Comparison of ENCODE assay signal across 16 cellular contexts in genomic region chr20:22374678-22375590, GRCh38.
A peak's percentile ranks its signal among the peaks of the same experiment; 100 is the strongest.
DNase-seq lines count a peak whose midpoint lies in the region; ATAC-seq and TF ChIP-seq lines count a peak whose summit lies in the region.
"Had no signal": no experiment of that assay in that cellular context is flagged by ENCODE, and none has a peak within 500 bp of the region (broad histone marks: within the 10 kb centered on the region; RNA-seq: fewer than 3 reads in every experiment).

No MANE protein-coding gene starts in this region.

- H3K27me3 ChIP-seq in GM23248 (replicated peaks; ENCODE audit: insufficient read depth) (no peaks in the 10 kb centered on the region), mesenchymal stem cell (ENCODE audit: control insufficient read depth in 1 of 2, insufficient read depth in 1 of 2, low read length in 2 of 2) (peaks cover 5 to 15% of the 10 kb centered on the region in 2 experiments), tibial nerve (no peaks in the 10 kb centered on the region), trophoblast cell (ENCODE audit: insufficient read depth, low read length) (no peaks in the 10 kb centered on the region)
- H3K27me3 ChIP-seq: sigmoid colon had no signal

- in situ Hi-C loops in GM23248 (cut with MboI) = no loop called here

- H4K91ac ChIP-seq in mesenchymal stem cell (ENCODE audit: low read length) = no peak overlapping the region
- no peak overlapping the region for H4K91ac ChIP-seq in trophoblast cell (ENCODE audit: low read depth, low read length)

- H3K4me3 ChIP-seq in GM23248 = no peak overlapping the region
- H3K4me3 ChIP-seq in mesenchymal stem cell (ENCODE audit: insufficient read depth in 1 of 2, low read depth in 1 of 2, low read length in 2 of 2) = no peak overlapping the region
- H3K4me3 ChIP-seq in tibial nerve = no peak overlapping the region
- no peak overlapping the region for H3K4me3 ChIP-seq in trophoblast cell (ENCODE audit: low read depth, low read length)
- H3K4me3 ChIP-seq: sigmoid colon had no signal

- no peak for TF ChIP-seq POLR2A in tibial nerve (IDR thresholded peaks at IDR 0.05)

- no peak overlapping the region for H2BK120ac ChIP-seq in mesenchymal stem cell (ENCODE audit: low read depth, low read length)
- no peak overlapping the region for H2BK120ac ChIP-seq in trophoblast cell (ENCODE audit: insufficient read depth, low read length, poor library complexity)

- H3K4me2 ChIP-seq in GM23248 (ENCODE audit: unreplicated experiment) (peak overlapping the region; percentile 5), mesenchymal stem cell (ENCODE audit: low read length, poor library complexity, severe bottlenecking) (peak overlapping the region; percentile 43), trophoblast cell (ENCODE audit: low read length) (no peak overlapping the region)

- H3K9ac ChIP-seq in GM23248 (no peak overlapping the region), mesenchymal stem cell (ENCODE audit: low read length) (peak overlapping the region; percentile 23), trophoblast cell (ENCODE audit: low read length) (no peak overlapping the region)

- H3K36me3 ChIP-seq in GM23248 (ENCODE audit: low read depth) = no peaks in the 10 kb centered on the region
- no peaks in the 10 kb centered on the region for H3K36me3 ChIP-seq in mesenchymal stem cell (ENCODE audit: control insufficient read depth in 1 of 2, insufficient read depth in 2 of 2, low read depth in 1 of 2, low read length in 2 of 2)
- H3K36me3 ChIP-seq in tibial nerve = no peaks in the 10 kb centered on the region
- no peaks in the 10 kb centered on the region for H3K36me3 ChIP-seq in trophoblast cell (ENCODE audit: control insufficient read depth in 1 of 2, insufficient read depth in 2 of 2, low read length in 2 of 2)
- H3K36me3 ChIP-seq: sigmoid colon had no signal

- no peak overlapping the region for H3K4me3 Mint-ChIP-seq in immature natural killer cell
- H3K4me3 Mint-ChIP-seq: activated CD8-positive, alpha-beta T cell treated with anti-CD3 and anti-CD28 coated beads for 36 hours; CD8-positive, alpha-beta T cell; dendritic cell treated with granulocyte-macrophage colony-stimulating factor and Interleukin-4, amounts not matched to agents 40 ng/mL and 50 ng/mL, for 4 days; naive thymus-derived CD8-positive, alpha-beta T cell had no signal

- H3K14ac ChIP-seq in mesenchymal stem cell (ENCODE audit: low read length in 2 of 2) (no peak overlapping the region), trophoblast cell (ENCODE audit: low read length) (no peak overlapping the region)

- H4K20me1 ChIP-seq in GM23248 (ENCODE audit: insufficient read depth) = no peaks in the 10 kb centered on the region

- H2AFZ ChIP-seq in GM23248 (no peak overlapping the region), mesenchymal stem cell (ENCODE audit: low read depth, low read length) (no peak overlapping the region), trophoblast cell (ENCODE audit: insufficient read depth, low read length, poor library complexity) (no peak overlapping the region)

- no peak overlapping the region for H3K27ac Mint-ChIP-seq in immature natural killer cell
- H3K27ac Mint-ChIP-seq: activated CD8-positive, alpha-beta T cell treated with anti-CD3 and anti-CD28 coated beads for 36 hours; CD8-positive, alpha-beta T cell; dendritic cell treated with granulocyte-macrophage colony-stimulating factor and Interleukin-4, amounts not matched to agents 40 ng/mL and 50 ng/mL, for 4 days; naive thymus-derived CD8-positive, alpha-beta T cell had no signal

- no peaks in the 10 kb centered on the region for H3K36me3 Mint-ChIP-seq in immature natural killer cell
- H3K36me3 Mint-ChIP-seq: CD8-positive, alpha-beta T cell; naive thymus-derived CD8-positive, alpha-beta T cell had no signal

- H2BK12ac ChIP-seq in mesenchymal stem cell (ENCODE audit: low read length in 2 of 2) (no peak overlapping the region), trophoblast cell (ENCODE audit: low read length) (no peak overlapping the region)

- H3K4me1 ChIP-seq in GM23248 (ENCODE audit: insufficient read depth) = peaks cover 18% of the 10 kb centered on the region
- peaks cover 15% of the 10 kb centered on the region for H3K4me1 ChIP-seq in mesenchymal stem cell (ENCODE audit: control insufficient read depth, insufficient read depth, low read depth, low read length)
- peaks cover 0 to 4% (median 0%) of the 10 kb centered on the region in 4 donors for H3K4me1 ChIP-seq in tibial nerve
- no peaks in the 10 kb centered on the region for H3K4me1 ChIP-seq in trophoblast cell (ENCODE audit: control insufficient read depth in 1 of 2, insufficient read depth in 2 of 2, low read length in 2 of 2)
- H3K4me1 ChIP-seq: sigmoid colon had no signal

- H3K27ac ChIP-seq in GM23248 (no peak overlapping the region), mesenchymal stem cell (ENCODE audit: low read length, poor library complexity, severe bottlenecking) (peak overlapping the region; percentile 68), tibial nerve (no peak overlapping the region), trophoblast cell (ENCODE audit: low read depth, low read length) (no peak overlapping the region)
- H3K27ac ChIP-seq: sigmoid colon had no signal

- peaks cover 0 to 3% (median 1%) of the 10 kb centered on the region in 3 donors for H3K27me3 Mint-ChIP-seq in immature natural killer cell (ENCODE audit: low read depth in 3 of 3)
- H3K27me3 Mint-ChIP-seq: activated CD8-positive, alpha-beta T cell treated with anti-CD3 and anti-CD28 coated beads for 36 hours; naive thymus-derived CD8-positive, alpha-beta T cell had no signal

- no peak overlapping the region for H3K4ac ChIP-seq in mesenchymal stem cell (ENCODE audit: low read depth in 1 of 2, low read length in 2 of 2)
- H3K4ac ChIP-seq in trophoblast cell (ENCODE audit: low read depth, low read length) = no peak overlapping the region

- H3K18ac ChIP-seq in mesenchymal stem cell (ENCODE audit: low read depth in 1 of 2, low read length in 2 of 2) (no peak overlapping the region), trophoblast cell (ENCODE audit: low read length) (no peak overlapping the region)

- peaks cover 0 to 4% (median 1%) of the 10 kb centered on the region in 6 donors for H3K9me3 Mint-ChIP-seq in immature natural killer cell
- H3K9me3 Mint-ChIP-seq: activated CD8-positive, alpha-beta T cell treated with anti-CD3 and anti-CD28 coated beads for 36 hours; CD8-positive, alpha-beta T cell; dendritic cell treated with granulocyte-macrophage colony-stimulating factor and Interleukin-4, amounts not matched to agents 40 ng/mL and 50 ng/mL, for 4 days; naive thymus-derived CD8-positive, alpha-beta T cell had no signal

- H3K4me1 Mint-ChIP-seq in immature natural killer cell = no peaks in the 10 kb centered on the region

- H2BK15ac ChIP-seq in mesenchymal stem cell (ENCODE audit: low read depth, poor library complexity, severe bottlenecking) = no peak overlapping the region

- H3K23ac ChIP-seq in mesenchymal stem cell (ENCODE audit: low read length in 2 of 2) (no peak overlapping the region), trophoblast cell (ENCODE audit: low read length) (no peak overlapping the region)

- no peak overlapping the region for H4K8ac ChIP-seq in mesenchymal stem cell (ENCODE audit: low read length)
- no peak overlapping the region for H4K8ac ChIP-seq in trophoblast cell (ENCODE audit: low read depth, low read length)

- H2AK5ac ChIP-seq in mesenchymal stem cell (ENCODE audit: low read length, severe bottlenecking) = peak overlapping the region; percentile 17
- no peak overlapping the region for H2AK5ac ChIP-seq in trophoblast cell (ENCODE audit: low read length)

- TF ChIP-seq EP300 in tibial nerve (IDR thresholded peaks at IDR 0.05) = no peak

- WGBS in GM23248 (ENCODE audit: low coverage in 1 of 2, low lambda C conversion rate in 2 of 2, missing lambda C conversion rate in 2 of 2), 2 experiments = 49 to 52% methylated on average over 12 of the region's 12 CpGs
- WGBS in mesenchymal stem cell = 65% methylated on average over 8 of the region's 12 CpGs
- 67 to 69% methylated on average over 12 of the region's 12 CpGs for WGBS in tibial nerve, 2 donors
- no CpG with 5 or more reads among the region's 12 CpGs for WGBS in trophoblast cell (ENCODE audit: extremely low coverage, insufficient coverage, insufficient read length)

- H3K9me2 ChIP-seq in GM23248 (ENCODE audit: insufficient read depth) = no peaks in the 10 kb centered on the region

- DNase-seq in GM23248 (peak; percentile 34), NCI-H1436 (lab: John Stamatoyannopoulos, UW) (peak; percentile 23), SHP77 treated with DMSO at 0.1 percent for 48 hours (lab: John Stamatoyannopoulos, UW) (peak; percentile 82), mesenchymal stem cell (no peak), immature natural killer cell (no peak), tibial nerve (ENCODE audit: low spot score in 2 of 2) (no peak), trophoblast cell (no peak)
- DNase-seq: activated CD8-positive, alpha-beta T cell treated with anti-CD3 and anti-CD28 coated beads for 36 hours; CD8-positive, alpha-beta T cell; kidney glomerular epithelial cell; naive thymus-derived CD8-positive, alpha-beta T cell; OCI-M1; sigmoid colon; T-helper 9 cell had no signal

- no peak for ATAC-seq in GM21367 (IDR thresholded peaks at IDR 0.05; ENCODE audit: unreplicated experiment)
- ATAC-seq: activated CD8-positive, alpha-beta T cell treated with anti-CD3 and anti-CD28 coated beads for 36 hours; CD8-positive, alpha-beta T cell; naive thymus-derived CD8-positive, alpha-beta T cell had no signal

- no peak for TF ChIP-seq CTCF in tibial nerve (IDR thresholded peaks at IDR 0.05)

- H3F3A ChIP-seq in GM23248 (ENCODE audit: insufficient read depth) = no peaks in the 10 kb centered on the region

- H3K79me1 ChIP-seq in mesenchymal stem cell (replicated peaks; ENCODE audit: low read length, poor library complexity, severe bottlenecking) = no peaks in the 10 kb centered on the region
- no peaks in the 10 kb centered on the region for H3K79me1 ChIP-seq in trophoblast cell (ENCODE audit: low read length)

- no peaks in the 10 kb centered on the region for H3K79me2 ChIP-seq in GM23248 (ENCODE audit: insufficient read depth)
- no peaks in the 10 kb centered on the region for H3K79me2 ChIP-seq in trophoblast cell (ENCODE audit: control insufficient read depth, insufficient read depth, low read length, poor library complexity)

- H2BK5ac ChIP-seq in mesenchymal stem cell (ENCODE audit: low read depth, low read length, poor library complexity, severe bottlenecking) (no peak overlapping the region), trophoblast cell (ENCODE audit: low read depth, low read length, poor library complexity) (no peak overlapping the region)

- H4K12ac ChIP-seq in trophoblast cell (ENCODE audit: low read depth, low read length) = no peak overlapping the region

- H3K9me3 ChIP-seq in GM23248 (ENCODE audit: low read depth) (no peaks in the 10 kb centered on the region), mesenchymal stem cell (ENCODE audit: control insufficient read depth, low read length) (no peaks in the 10 kb centered on the region), tibial nerve (no peaks in the 10 kb centered on the region), trophoblast cell (ENCODE audit: insufficient read depth, low read depth, low read length) (no peaks in the 10 kb centered on the region)
- H3K9me3 ChIP-seq: sigmoid colon had no signal

Comparison
In these comparisons a context has a peak if more than half of its experiments do, and no peak if none do; other contexts are left out.
1. DNase-seq: peak in GM23248 (single experiment), NCI-H1436 (single experiment) and SHP77 treated with DMSO at 0.1 percent for 48 hours (single experiment); none in mesenchymal stem cell (single experiment), immature natural killer cell (0 of 3), tibial nerve (0 of 2) and trophoblast cell (0 of 2).